Comparison of ENCODE assay signal across 16 cellular contexts in the genomic region with DNA sequence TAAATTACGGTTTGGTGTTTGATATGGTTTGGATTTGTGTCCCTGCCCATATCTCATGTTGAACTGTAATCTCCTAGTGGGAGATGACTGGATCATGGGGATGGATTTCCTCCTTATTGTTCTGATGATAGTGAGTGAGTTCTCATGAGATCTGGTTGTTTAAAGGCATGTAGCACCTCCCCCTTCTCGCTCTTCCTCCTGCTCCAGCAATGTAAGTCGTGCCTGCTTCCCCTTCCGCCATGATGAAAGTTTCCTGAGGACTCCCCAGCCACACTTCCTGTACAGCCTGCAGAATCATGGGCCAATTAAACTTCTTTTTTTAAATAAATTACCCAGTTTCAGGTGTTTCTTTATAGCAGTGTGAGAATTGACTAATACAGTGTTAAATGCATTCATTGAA.
"Had no signal": no experiment of that assay in that cellular context is flagged by ENCODE, and none has a peak within 500 bp of the region (broad histone marks: within the 10 kb centered on the region; RNA-seq: fewer than 3 reads in every experiment).

No MANE protein-coding gene starts in this region.

- H3K36me3 ChIP-seq: transverse colon had no signal

- DNase-seq: activated CD4-positive, alpha-beta T cell treated with anti-CD3 and anti-CD28 coated beads, Interleukin-2, amount 50 U/mL, for 1 hour; activated CD8-positive, alpha-beta memory T cell treated with anti-CD3 and anti-CD28 coated beads for 24 hours; activated naive CD8-positive, alpha-beta T cell treated with anti-CD3 and anti-CD28 coated beads for 36 hours; effector CD8-positive, alpha-beta T cell; foreskin fibroblast; natural killer cell; right cardiac atrium; small intestine; stimulated activated CD4-positive, alpha-beta T cell treated with anti-CD3 and anti-CD28 coated beads, Interleukin-4, amount 100 ng/mL, for 4 hours; stimulated activated CD8-positive, alpha-beta memory T cell treated with anti-CD3 and anti-CD28 coated beads, Interleukin-4, amount 100 ng/mL, for 48 hours; stimulated activated naive CD8-positive, alpha-beta T cell treated with anti-CD3 and anti-CD28 coated beads, Interleukin-15, Interleukin-2, amounts not matched to agents 100 U/mL and 50 U/mL, for 24 hours; T-helper 9 cell; transverse colon had no signal

- H3K27ac ChIP-seq: body of pancreas, coronary artery, transverse colon had no signal

- H3K4me3 ChIP-seq: body of pancreas, coronary artery, transverse colon had no signal

- H3K9me3 ChIP-seq: body of pancreas, transverse colon had no signal

- ATAC-seq: activated CD4-positive, CD25-positive, alpha-beta regulatory T cell treated with anti-CD3 and anti-CD28 coated beads, Interleukin-2, amount 50 U/mL, for 24 hours; body of pancreas; natural killer cell; stimulated activated naive CD8-positive, alpha-beta T cell treated with anti-CD3 and anti-CD28 coated beads, Interleukin-15, Interleukin-2, amounts not matched to agents 100 U/mL and 50 U/mL, for 24 hours had no signal

- H3K27me3 ChIP-seq: body of pancreas, transverse colon had no signal
